In the genomic region with DNA sequence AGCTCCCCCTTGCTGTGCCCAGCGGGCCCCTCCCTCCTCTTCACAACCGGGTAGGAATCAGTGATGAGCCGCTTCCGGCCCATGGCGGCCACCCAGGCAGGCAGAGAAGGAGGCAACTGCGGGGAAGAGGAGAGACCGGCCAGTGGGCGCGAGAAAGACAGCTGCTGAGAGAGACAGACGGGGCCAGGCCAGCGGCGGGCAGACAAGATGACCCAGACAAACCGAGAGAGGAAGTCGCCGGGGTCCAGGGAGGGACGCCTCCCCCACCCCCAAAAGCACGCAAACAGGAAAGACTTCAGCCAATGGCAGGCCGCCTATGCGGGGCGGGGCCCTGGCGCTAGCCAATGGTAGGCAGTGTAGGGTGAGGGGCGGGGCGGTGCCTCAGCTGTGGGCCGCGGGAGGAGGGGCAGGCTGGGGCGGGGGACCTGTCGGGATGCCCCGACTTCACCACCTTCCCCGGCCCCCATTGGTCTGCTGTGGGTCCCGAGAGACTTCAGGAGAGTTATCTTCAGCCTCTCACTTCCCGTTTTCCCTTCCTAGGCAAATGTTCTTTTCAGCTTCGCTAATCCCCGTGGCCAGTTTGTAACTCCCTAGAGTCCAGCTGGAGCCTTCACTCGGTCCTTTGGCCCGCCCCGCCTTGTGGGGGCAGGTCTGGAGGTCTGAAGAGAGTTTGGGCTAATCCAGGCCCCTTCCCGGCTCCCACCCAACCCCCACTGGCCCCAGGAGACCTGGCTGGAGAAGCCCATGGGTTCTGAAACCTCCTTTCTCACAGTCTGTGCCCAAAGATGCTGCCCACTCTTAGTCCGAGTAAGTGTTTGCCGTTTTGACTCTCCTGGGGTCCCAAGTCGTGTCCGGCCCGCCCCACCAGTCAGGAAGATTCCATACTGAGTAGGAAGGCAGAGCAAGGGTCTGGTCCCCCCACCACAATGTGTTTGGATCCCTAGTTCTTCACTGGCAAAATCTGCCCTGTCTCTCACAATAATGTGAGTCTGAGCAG, we compare ENCODE assay signal across 8 cellular contexts. TPM values are rescaled to one million over a fixed set of nuclear protein-coding genes. Genes with fewer than 3 reads are reported as not detected.
DNase-seq lines count a peak whose midpoint lies in the region; ATAC-seq and TF ChIP-seq lines count a peak whose summit lies in the region.

A gene (minus strand): TSS at position 230 of the 997 bp plus-strand sequence. CDS start 147 bp downstream, at position 83.

- peak within 1 kb of the TSS; percentile 98 for H3K4me3 Mint-ChIP-seq in activated naive CD4-positive, alpha-beta T cell treated with anti-CD3 and anti-CD28 coated beads, Interleukin-2, amount 50 U/mL, for 24 hours

- peak within 1 kb of the TSS; percentile 99 for H3K27ac Mint-ChIP-seq in activated naive CD4-positive, alpha-beta T cell treated with anti-CD3 and anti-CD28 coated beads, Interleukin-2, amount 50 U/mL, for 24 hours

- no peaks in the 10 kb centered on the region for H3K27me3 Mint-ChIP-seq in activated naive CD4-positive, alpha-beta T cell treated with anti-CD3 and anti-CD28 coated beads, Interleukin-2, amount 50 U/mL, for 24 hours

- H3K36me3 Mint-ChIP-seq in activated naive CD4-positive, alpha-beta T cell treated with anti-CD3 and anti-CD28 coated beads, Interleukin-2, amount 50 U/mL, for 24 hours, result no peaks in the 10 kb centered on the region

- H3K4me1 Mint-ChIP-seq in activated naive CD4-positive, alpha-beta T cell treated with anti-CD3 and anti-CD28 coated beads, Interleukin-2, amount 50 U/mL, for 24 hours, result peaks cover 56% of the 10 kb centered on the region

- ATAC-seq in HG02623 (IDR thresholded peaks at IDR 0.05; ENCODE audit: unreplicated experiment) (peak; percentile 76), SK-N-SH treated with all-trans-retinoic acid at 6 μM for 48 hours (peak; percentile 86), omental fat pad (ENCODE audit: low FRiP score) (peak; percentile 78)

- no peaks in the 10 kb centered on the region for H3K9me3 Mint-ChIP-seq in activated naive CD4-positive, alpha-beta T cell treated with anti-CD3 and anti-CD28 coated beads, Interleukin-2, amount 50 U/mL, for 24 hours

- peak within 1 kb of the TSS; percentile 99 for H3K27ac ChIP-seq in temporal lobe (ENCODE audit: low read depth, low read length)

- no peak for TF ChIP-seq CTCF in GM10266 (IDR thresholded peaks at IDR 0.05; ENCODE audit: control insufficient read depth, insufficient read depth, low read depth, missing control alignments)
- no peak for TF ChIP-seq CTCF in omental fat pad (IDR thresholded peaks at IDR 0.05)

- DNase-seq in GM10266 (ENCODE audit: extremely low spot score) (peak; percentile 96), NCI-H1092 treated with DMSO at 0.1 percent for 48 hours (lab: John Stamatoyannopoulos, UW) (peak; percentile 95), glomerular endothelial cell (ENCODE audit: extremely low read depth, low read depth, low spot score) (no peak), omental fat pad (ENCODE audit: low spot score) (peak; percentile 94)

TF ChIP-seq in SK-N-SH treated with all-trans-retinoic acid at 6 μM for 48 hours, 23 proteins besides CTCF, POLR2A, EP300 and RAD21:
- TF ChIP-seq ZC3H10 (CRISPR knock-in tag; IDR thresholded peaks at IDR 0.05) (no peak), GLIS3 (CRISPR knock-in tag; IDR thresholded peaks at IDR 0.05) (0 out of 2 replicates have a peak, but pooled peaks have one; percentile 27), ARNTL (CRISPR knock-in tag; IDR thresholded peaks at IDR 0.05; ENCODE audit: borderline replicate concordance, low read depth) (no peak), ZFP30 (CRISPR knock-in tag; IDR thresholded peaks at IDR 0.05) (no peak)

RNA-seq across cellular contexts. Expression of the gene that starts here (rescaled TPM):
- total RNA-seq in glomerular endothelial cell (120 and 151 TPM in 2 replicates), omental fat pad (100 to 1,000 TPM in 1 of 4 donors, 10 to 100 TPM in 3; 67.5 to 141 (median 81.9) TPM), temporal lobe (1.5 TPM)

Comparison
In these comparisons a context has a peak if more than half of its experiments do, and no peak if none do; other contexts are left out.
1. RNA of the gene that starts here (total RNA-seq): 120 to 151 TPM in glomerular endothelial cell and 67.5 to 141 TPM in omental fat pad; 1.5 TPM in temporal lobe (single experiment); every median in the first group is over 10 times any median in the second.
2. Peak in every context shown above with its lines, with median percentiles within 50 percentile points of each other: ATAC-seq.